In the genomic region with DNA sequence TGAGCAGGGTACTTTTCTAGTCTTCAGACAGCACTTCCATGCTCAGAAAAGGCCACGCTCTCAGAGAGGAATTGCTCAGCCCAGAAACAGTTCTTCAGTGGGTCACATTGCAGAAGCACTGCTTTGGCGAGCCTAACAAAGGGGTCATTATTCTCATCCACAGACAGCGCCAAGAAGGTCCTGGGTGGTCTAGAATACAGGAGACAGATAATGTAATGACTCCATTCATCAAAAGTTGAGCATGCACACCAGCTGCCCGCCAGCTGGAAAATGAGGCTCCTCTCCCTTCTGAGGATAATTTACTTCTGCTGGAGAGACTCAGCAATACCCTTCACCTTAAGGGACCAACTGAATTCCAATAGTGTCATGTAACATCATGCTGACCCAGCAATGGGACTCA, we compare ENCODE assay signal across 20 cellular contexts.
DNase-seq lines count a peak whose midpoint lies in the region; ATAC-seq, FAIRE-seq and TF ChIP-seq lines count a peak whose summit lies in the region.
"Had no signal": no experiment of that assay in that cellular context is flagged by ENCODE, and none has a peak within 500 bp of the region (broad histone marks: within the 10 kb centered on the region; RNA-seq: fewer than 3 reads in every experiment).

No MANE protein-coding gene starts in this region.

- no peak for TF ChIP-seq RAD21 in A549 (conservative IDR thresholded peaks at IDR 0.05 in 1 of 2, IDR thresholded peaks at IDR 0.05 in 1 of 2)

- no peaks in the 10 kb centered on the region for H3K36me3 Mint-ChIP-seq in astrocyte (ENCODE audit: low read depth, unreplicated experiment)
- H3K36me3 Mint-ChIP-seq: CD14-positive monocyte had no signal

- H3K27ac Mint-ChIP-seq in astrocyte (ENCODE audit: unreplicated experiment): no peak overlapping the region

- H3K27ac ChIP-seq in A549: no peak overlapping the region
- H3K27ac ChIP-seq in astrocyte (ENCODE audit: low read depth, low read length): no peak overlapping the region
- peak overlapping the region; percentile 76 for H3K27ac ChIP-seq in left ventricle myocardium inferior (replicated peaks)
- no peak overlapping the region for H3K27ac ChIP-seq in pancreas
- H3K27ac ChIP-seq: PC-9, suprapubic skin had no signal

- no peak overlapping the region for H3K4me2 ChIP-seq in A549
- H3K4me2 ChIP-seq in astrocyte (ENCODE audit: low read length): no peak overlapping the region
- H3K4me2 ChIP-seq: PC-9 had no signal

- peaks cover 9% of the 10 kb centered on the region for H3K9me3 Mint-ChIP-seq in astrocyte (ENCODE audit: unreplicated experiment)

- H3K4me1 ChIP-seq in A549 (no peaks in the 10 kb centered on the region), astrocyte (ENCODE audit: insufficient read depth, low read length) (peaks cover 6% of the 10 kb centered on the region), left ventricle myocardium inferior (peaks cover 19% of the 10 kb centered on the region), pancreas (peaks cover 0 to 8% (median 0%) of the 10 kb centered on the region in 3 donors)

- H3K9me3 ChIP-seq in A549 (no peaks in the 10 kb centered on the region), astrocyte (ENCODE audit: insufficient read depth, low read depth, low read length) (no peaks in the 10 kb centered on the region), left ventricle myocardium inferior (replicated peaks) (peaks cover 16% of the 10 kb centered on the region), pancreas (no peaks in the 10 kb centered on the region)
- H3K9me3 ChIP-seq: suprapubic skin had no signal

- FAIRE-seq in A549 (lab: Jason Lieb, UNC): no peak
- no peak for FAIRE-seq in astrocyte (lab: Jason Lieb, UNC)
- no peak for FAIRE-seq in pancreas (lab: Jason Lieb, UNC)
- FAIRE-seq: A204.1 had no signal

- 3% methylated on average over 4 of the region's 4 CpGs for WGBS in A549 (ENCODE audit: missing lambda C conversion rate)
- 65 to 74% methylated on average over 4 of the region's 4 CpGs for WGBS in pancreas, 2 donors

- no peak for ATAC-seq in A549
- ATAC-seq in GM18498 (IDR thresholded peaks at IDR 0.05; ENCODE audit: unreplicated experiment): no peak
- no peak for ATAC-seq in GM19463 (IDR thresholded peaks at IDR 0.05; ENCODE audit: unreplicated experiment)
- ATAC-seq in pancreas: no peak
- ATAC-seq: left lobe of liver, SK-N-SH treated with all-trans-retinoic acid at 6 μM for 48 hours had no signal

- H2AFZ ChIP-seq in astrocyte (ENCODE audit: low read depth, low read length): peak overlapping the region; percentile 32
- H2AFZ ChIP-seq: PC-9 had no signal

- no peaks in the 10 kb centered on the region for H4K20me1 ChIP-seq in astrocyte (ENCODE audit: insufficient read depth, low read length)

- TF ChIP-seq EP300 in A549 (IDR thresholded peaks at IDR 0.05): no peak

- H3K27me3 Mint-ChIP-seq in astrocyte (ENCODE audit: low read depth, unreplicated experiment): no peaks in the 10 kb centered on the region

- no peaks in the 10 kb centered on the region for H3K4me1 Mint-ChIP-seq in astrocyte (ENCODE audit: low read depth, unreplicated experiment)

- H3K27me3 ChIP-seq in astrocyte (ENCODE audit: insufficient read depth, low read length) (no peaks in the 10 kb centered on the region), left ventricle myocardium inferior (ENCODE audit: low read depth) (no peaks in the 10 kb centered on the region), pancreas (no peaks in the 10 kb centered on the region)
- H3K27me3 ChIP-seq: suprapubic skin had no signal

- TF ChIP-seq CTCF in A549 (IDR thresholded peaks at IDR 0.05) (no peak), astrocyte (IDR thresholded peaks at IDR 0.05; ENCODE audit: insufficient read depth, low read depth, low read length) (no peak), left ventricle myocardium inferior (IDR thresholded peaks at IDR 0.05; ENCODE audit: borderline replicate concordance) (no peak), pancreas (IDR thresholded peaks at IDR 0.05) (no peak)

- CTCF ChIA-PET in A549 (lab: Yijun Ruan, JAX): no interaction called here

- intact Hi-C loops in left ventricle myocardium inferior (cut with micrococcal nuclease) (loop anchor here (10.0 kb wide), 1 partner anchor 62 kb away; no protein-coding TSS in a partner anchor), pancreas (cut with DNase I) (no loop called here)

- H3K79me2 ChIP-seq in astrocyte (ENCODE audit: insufficient read depth, low read length): no peaks in the 10 kb centered on the region

- no peak overlapping the region for H3K9ac ChIP-seq in astrocyte (ENCODE audit: low read length)

- POLR2A ChIA-PET in A549 (lab: Yijun Ruan, JAX): no interaction called here

- TF ChIP-seq POLR2A in A549 (IDR thresholded peaks at IDR 0.05; ENCODE audit: low read length): no peak

- H3K4me3 ChIP-seq in A549 (no peak overlapping the region), astrocyte (ENCODE audit: insufficient read depth, low read depth, low read length) (no peak overlapping the region), left ventricle myocardium inferior (no peak overlapping the region), pancreas (no peak overlapping the region)
- H3K4me3 ChIP-seq: PC-9, suprapubic skin had no signal

- no peak for DNase-seq in A549 (ENCODE audit: low read depth in 1 of 2, low spot score in 1 of 2)
- peak; percentile 86 for DNase-seq in astrocyte (ENCODE audit: low read depth)
- DNase-seq in left ventricle myocardium inferior: peak; percentile 75
- DNase-seq in nucleus accumbens (lab: John Stamatoyannopoulos, UW): peak in 29 of 56 donors; percentile 5 to 52 (median 19)
- DNase-seq in pancreas: no peak
- DNase-seq in effector CD8-positive, alpha-beta T cell (lab: John Stamatoyannopoulos, UW): no peak
- DNase-seq: activated CD4-positive, alpha-beta T cell treated with anti-CD3 and anti-CD28 coated beads for 1 hour; amniotic stem cell; GOT3; NCI-H1417; PC-9; stimulated activated CD8-positive, alpha-beta memory T cell treated with anti-CD3 and anti-CD28 coated beads, Interleukin-4, amount 100 ng/mL, for 48 hours; T1000 had no signal

- H3K36me3 ChIP-seq in astrocyte (ENCODE audit: insufficient read depth, low read length) (no peaks in the 10 kb centered on the region), left ventricle myocardium inferior (no peaks in the 10 kb centered on the region), pancreas (no peaks in the 10 kb centered on the region)
- H3K36me3 ChIP-seq: suprapubic skin had no signal

- no peak overlapping the region for H3K4me3 Mint-ChIP-seq in astrocyte (ENCODE audit: unreplicated experiment)
- H3K4me3 Mint-ChIP-seq: CD14-positive monocyte had no signal

TF ChIP-seq in A549, 52 proteins besides CTCF, POLR2A, EP300 and RAD21:
- TF ChIP-seq RCOR1 (IDR thresholded peaks at IDR 0.05; ENCODE audit: low read depth, low read length): no peak
- no peak for TF ChIP-seq NFE2L2 (conservative IDR thresholded peaks at IDR 0.05; ENCODE audit: low read length)
- TF ChIP-seq MAFK (IDR thresholded peaks at IDR 0.05; ENCODE audit: partially characterized antibody): peak; percentile 74

Comparison
In these comparisons a context has a peak if more than half of its experiments do, and no peak if none do; other contexts are left out.
1. DNase-seq: peak in astrocyte (single experiment), left ventricle myocardium inferior (single experiment) and nucleus accumbens (29 of 56); none in A549 (0 of 2), pancreas (0 of 6) and effector CD8-positive, alpha-beta T cell (single experiment).